Comparison of ENCODE assay signal across 30 cellular contexts in the genomic region with DNA sequence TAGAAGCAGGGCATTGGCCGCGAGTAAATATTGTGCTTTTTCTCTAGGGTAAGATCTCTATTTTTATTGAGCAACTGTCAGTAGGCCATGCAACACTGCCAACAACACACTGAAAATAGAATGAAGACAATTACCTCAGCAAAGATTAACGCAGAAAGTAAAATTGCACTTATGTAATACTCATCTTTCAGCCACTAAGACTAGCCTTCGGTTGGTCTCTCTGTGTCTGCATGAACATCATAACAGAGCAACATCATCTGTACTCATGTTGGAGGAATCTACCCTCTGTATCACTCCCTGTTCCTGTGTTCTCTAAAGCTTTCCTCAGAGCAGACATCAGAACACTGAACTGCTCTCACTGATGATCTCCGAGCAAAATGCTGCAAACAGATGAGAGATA. TPM values are rescaled to one million over a fixed set of nuclear protein-coding genes. Genes with fewer than 3 reads are reported as not detected.
"Had no signal": no experiment of that assay in that cellular context is flagged by ENCODE, and none has a peak within 500 bp of the region (broad histone marks: within the 10 kb centered on the region; RNA-seq: fewer than 3 reads in every experiment).

No MANE protein-coding gene starts in this region.

- H3K36me3 ChIP-seq: cardiac muscle cell, lower lobe of right lung, pancreas, sigmoid colon, thyroid gland, upper lobe of right lung had no signal

- H3K4me1 ChIP-seq: body of pancreas, lower lobe of right lung, pancreas, sigmoid colon, thyroid gland, upper lobe of right lung had no signal

- H3K4me3 Mint-ChIP-seq: activated CD4-positive, alpha-beta memory T cell treated with anti-CD3 and anti-CD28 coated beads, Interleukin-2, amount 10 ng/mL, durations not matched to agents 7 days and 5 days; activated CD4-positive, alpha-beta T cell treated with anti-CD3 and anti-CD28 coated beads, Interleukin-2, amount 10 ng/mL, durations not matched to agents 24 days and 14 days; activated naive CD8-positive, alpha-beta T cell treated with anti-CD3 and anti-CD28 coated beads, Interleukin-2, amount 50 U/mL, for 24 hours; activated T-cell treated with anti-CD3 and anti-CD28 coated beads, Interleukin-2, amount 50 U/mL, for 72 hours; naive B cell; stimulated activated naive CD8-positive, alpha-beta T cell treated with anti-CD3 and anti-CD28 coated beads, Interleukin-15, Interleukin-2, amounts not matched to agents 100 ng/mL and 50 ng/mL, for 24 hours; T-helper 17 cell had no signal

- H3K36me3 Mint-ChIP-seq: naive B cell had no signal

- H3K27ac Mint-ChIP-seq: activated CD4-positive, alpha-beta memory T cell treated with anti-CD3 and anti-CD28 coated beads, Interleukin-2, amount 10 ng/mL, durations not matched to agents 7 days and 5 days; activated CD4-positive, alpha-beta T cell treated with anti-CD3 and anti-CD28 coated beads, Interleukin-2, amount 10 ng/mL, durations not matched to agents 24 days and 14 days; activated naive CD8-positive, alpha-beta T cell treated with anti-CD3 and anti-CD28 coated beads, Interleukin-2, amount 50 U/mL, for 24 hours; activated T-cell treated with anti-CD3 and anti-CD28 coated beads, Interleukin-2, amount 50 U/mL, for 72 hours; naive B cell; stimulated activated naive CD8-positive, alpha-beta T cell treated with anti-CD3 and anti-CD28 coated beads, Interleukin-15, Interleukin-2, amounts not matched to agents 100 ng/mL and 50 ng/mL, for 24 hours; T-helper 17 cell had no signal

- H3K27me3 ChIP-seq: body of pancreas, sigmoid colon, thyroid gland, upper lobe of right lung had no signal

- ATAC-seq: activated CD4-positive, CD25-positive, alpha-beta regulatory T cell treated with anti-CD3 and anti-CD28 coated beads, Interleukin-2, amount 50 U/mL, for 24 hours; activated naive CD8-positive, alpha-beta T cell treated with anti-CD3 and anti-CD28 coated beads, Interleukin-2, amount 50 U/mL, for 24 hours; activated T-cell treated with anti-CD3 and anti-CD28 coated beads, Interleukin-2, amount 50 U/mL, for 72 hours; body of pancreas; lower lobe of right lung; mucosa of descending colon; pancreas; T-helper 17 cell; upper lobe of right lung had no signal

- DNase-seq: activated CD4-positive, alpha-beta memory T cell treated with anti-CD3 and anti-CD28 coated beads, Interleukin-2, amount 10 ng/mL, durations not matched to agents 7 days and 5 days; activated CD4-positive, alpha-beta T cell treated with anti-CD3 and anti-CD28 coated beads, Interleukin-2, amount 10 ng/mL, durations not matched to agents 24 days and 14 days; activated effector memory CD4-positive, alpha-beta T cell treated with Interleukin-2 at 50 U/mL for 16 hours; activated naive CD4-positive, alpha-beta T cell treated with anti-CD3 and anti-CD28 coated beads, Interleukin-2, amount 50 U/mL, for 16 hours; activated naive CD8-positive, alpha-beta T cell treated with anti-CD3 and anti-CD28 coated beads, Interleukin-2, amount 50 U/mL, for 24 hours; activated T-cell treated with anti-CD3 and anti-CD28 coated beads, Interleukin-2, amount 50 U/mL, for 72 hours; body of pancreas; dermis blood vessel endothelial cell; effector CD8-positive, alpha-beta T cell; erythroblast; foreskin melanocyte; islet precursor cell; left cardiac atrium; lower lobe of right lung; mesendoderm; mucosa of descending colon; naive B cell; pancreas; sigmoid colon; stimulated activated CD4-positive, alpha-beta T cell treated with anti-CD3 and anti-CD28 coated beads, Interleukin-4, amount 100 ng/mL, for 4 hours; substantia nigra; SW 1271; T-helper 17 cell; thyroid gland; upper lobe of right lung had no signal

- H3K9me3 Mint-ChIP-seq: activated naive CD8-positive, alpha-beta T cell treated with anti-CD3 and anti-CD28 coated beads, Interleukin-2, amount 50 U/mL, for 24 hours had no signal

- H3K27me3 Mint-ChIP-seq: activated CD4-positive, alpha-beta memory T cell treated with anti-CD3 and anti-CD28 coated beads, Interleukin-2, amount 10 ng/mL, durations not matched to agents 7 days and 5 days; activated CD4-positive, alpha-beta T cell treated with anti-CD3 and anti-CD28 coated beads, Interleukin-2, amount 10 ng/mL, durations not matched to agents 24 days and 14 days; activated naive CD8-positive, alpha-beta T cell treated with anti-CD3 and anti-CD28 coated beads, Interleukin-2, amount 50 U/mL, for 24 hours; stimulated activated naive CD8-positive, alpha-beta T cell treated with anti-CD3 and anti-CD28 coated beads, Interleukin-15, Interleukin-2, amounts not matched to agents 100 ng/mL and 50 ng/mL, for 24 hours; T-helper 17 cell had no signal

- H3K27ac ChIP-seq: body of pancreas, cardiac muscle cell, lower lobe of right lung, pancreas, sigmoid colon, SK-N-MC, thyroid gland, upper lobe of right lung had no signal

- H3K4me1 Mint-ChIP-seq: activated CD4-positive, alpha-beta memory T cell treated with anti-CD3 and anti-CD28 coated beads, Interleukin-2, amount 10 ng/mL, durations not matched to agents 7 days and 5 days; activated CD4-positive, alpha-beta T cell treated with anti-CD3 and anti-CD28 coated beads, Interleukin-2, amount 10 ng/mL, durations not matched to agents 24 days and 14 days; activated naive CD8-positive, alpha-beta T cell treated with anti-CD3 and anti-CD28 coated beads, Interleukin-2, amount 50 U/mL, for 24 hours; naive B cell; T-helper 17 cell had no signal

- H3K4me3 ChIP-seq: body of pancreas, cardiac muscle cell, lower lobe of right lung, mucosa of descending colon, pancreas, sigmoid colon, SK-N-MC, thyroid gland, upper lobe of right lung had no signal

- H3K9me3 ChIP-seq: body of pancreas, lower lobe of right lung, mucosa of descending colon, pancreas, sigmoid colon, thyroid gland, upper lobe of right lung had no signal

RNA-seq across cellular contexts. Expression of a gene that starts 8.6 kb away (rescaled TPM):
- total RNA-seq: activated CD4-positive, alpha-beta memory T cell treated with anti-CD3 and anti-CD28 coated beads, Interleukin-2, amount 10 ng/mL, durations not matched to agents 7 days and 5 days; activated CD4-positive, alpha-beta T cell treated with anti-CD3 and anti-CD28 coated beads, Interleukin-2, amount 10 ng/mL, durations not matched to agents 24 days and 14 days; activated T-cell treated with anti-CD3 and anti-CD28 coated beads, Interleukin-2, amount 50 U/mL, for 72 hours; body of pancreas; dermis blood vessel endothelial cell; pulmonary artery endothelial cell; T-helper 17 cell had no signal
- polyA plus RNA-seq: cardiac muscle cell, pancreas had no signal
